Comparison of ENCODE assay signal across 19 cellular contexts in the genomic region with DNA sequence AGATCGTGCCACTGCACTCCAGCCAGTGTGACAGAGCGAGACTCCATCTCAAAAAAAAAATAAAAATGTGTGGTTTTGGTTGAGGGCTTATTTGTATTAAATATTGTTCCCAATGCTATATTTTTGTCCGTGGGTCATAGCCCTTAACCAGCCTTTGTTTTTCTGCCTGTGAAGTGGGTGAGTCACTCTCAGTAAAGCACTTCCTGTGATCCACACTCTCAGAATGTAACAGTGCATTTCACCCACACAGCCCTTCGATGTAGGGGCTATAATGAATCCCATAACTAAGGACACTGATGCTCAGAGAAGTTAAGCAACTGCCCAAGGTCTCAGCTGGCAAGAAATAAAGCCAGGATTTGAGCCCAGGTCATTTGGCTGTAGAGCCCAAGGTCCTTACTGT. TPM values are rescaled to one million over a fixed set of nuclear protein-coding genes. Genes with fewer than 3 reads are reported as not detected.
DNase-seq lines count a peak whose midpoint lies in the region; ATAC-seq and TF ChIP-seq lines count a peak whose summit lies in the region.
"Had no signal": no experiment of that assay in that cellular context is flagged by ENCODE, and none has a peak within 500 bp of the region (broad histone marks: within the 10 kb centered on the region; RNA-seq: fewer than 3 reads in every experiment).

No MANE protein-coding gene starts in this region.

- WGBS in stomach, 5 donors: 71 to 92% (median 82%) methylated on average over 4 of the region's 4 CpGs

- no peak overlapping the region for H3K4me3 ChIP-seq in stomach
- H3K4me3 ChIP-seq: BLaER1 treated with 17β-estradiol and CSF1 and Interleukin-3, amounts not matched to agents 10 nM and 100 nM; K562; PC-9; SK-N-MC had no signal

- no peaks in the 10 kb centered on the region for H3K27me3 ChIP-seq in stomach
- H3K27me3 ChIP-seq: BLaER1 treated with 17β-estradiol and CSF1 and Interleukin-3, amounts not matched to agents 10 nM and 100 nM had no signal

- no peak for DNase-seq in activated CD4-positive, CD25-positive, alpha-beta regulatory T cell (lab: John Stamatoyannopoulos, UW)
- DNase-seq in HFFc6: peak; percentile 23
- peak in 2 of 3 donors; percentile 16 to 33 for DNase-seq in immature natural killer cell
- no peak for DNase-seq in anterior cingulate cortex (lab: John Stamatoyannopoulos, UW)
- DNase-seq in stomach: no peak
- DNase-seq in COR-L47 (lab: John Stamatoyannopoulos, UW): no peak
- DNase-seq: 8988T; DMS79; NCI-H1048; NCI-H526 treated with DMSO at 0.1 percent for 48 hours; nephron progenitor cell; PC-9; stimulated activated CD4-positive, alpha-beta T cell treated with anti-CD3 and anti-CD28 coated beads, Interleukin-15, amount 100 ng/mL, for 24 hours had no signal

- no peaks in the 10 kb centered on the region for H3K9me3 ChIP-seq in stomach

- no peak for TF ChIP-seq CTCF in HFFc6 (IDR thresholded peaks at IDR 0.05)
- TF ChIP-seq CTCF in stomach (IDR thresholded peaks at IDR 0.05): no peak

- H3K27me3 Mint-ChIP-seq in HFFc6 (ENCODE audit: insufficient read depth): no peaks in the 10 kb centered on the region; the same call in none of the 2 replicates
- H3K27me3 Mint-ChIP-seq in activated naive CD8-positive, alpha-beta T cell: no peaks in the 10 kb centered on the region
- H3K27me3 Mint-ChIP-seq in immature natural killer cell (ENCODE audit: low read depth in 3 of 3): peaks cover 0 to 7% (median 1%) of the 10 kb centered on the region in 3 donors
- H3K27me3 Mint-ChIP-seq: memory B cell had no signal

- H3K4me1 Mint-ChIP-seq in HFFc6 (ENCODE audit: low read depth): peaks cover 26% of the 10 kb centered on the region
- H3K4me1 Mint-ChIP-seq in activated naive CD8-positive, alpha-beta T cell (ENCODE audit: low read depth): peaks cover 19% of the 10 kb centered on the region
- peaks cover 16 to 25% of the 10 kb centered on the region in 2 donors for H3K4me1 Mint-ChIP-seq in immature natural killer cell
- H3K4me1 Mint-ChIP-seq: memory B cell, nephron progenitor cell had no signal

- no peak overlapping the region for H3K27ac ChIP-seq in stomach
- H3K27ac ChIP-seq: BLaER1 treated with 17β-estradiol and CSF1 and Interleukin-3, amounts not matched to agents 10 nM and 100 nM; PC-9; SK-N-MC had no signal

- H3K4me1 ChIP-seq in stomach: no peaks in the 10 kb centered on the region
- H3K4me1 ChIP-seq: BLaER1 treated with 17β-estradiol and CSF1 and Interleukin-3, amounts not matched to agents 10 nM and 100 nM had no signal

- H3K27ac Mint-ChIP-seq in HFFc6 (no peak overlapping the region; the same call in 1 of the 2 replicates), immature natural killer cell (peak overlapping the region; percentile 47 to 88 (median 60))
- H3K27ac Mint-ChIP-seq in activated naive CD8-positive, alpha-beta T cell: peak overlapping the region; percentile 16
- H3K27ac Mint-ChIP-seq: memory B cell, nephron progenitor cell had no signal

- no peak overlapping the region for H3K4me3 Mint-ChIP-seq in HFFc6
- H3K4me3 Mint-ChIP-seq in activated naive CD8-positive, alpha-beta T cell: no peak overlapping the region
- H3K4me3 Mint-ChIP-seq in immature natural killer cell: peak overlapping the region in 2 of 5 donors; percentile 31 to 59
- H3K4me3 Mint-ChIP-seq: memory B cell, nephron progenitor cell had no signal

- ATAC-seq in activated CD4-positive, CD25-positive, alpha-beta regulatory T cell treated with anti-CD3 and anti-CD28 coated beads, Interleukin-2, amount 50 U/mL, for 24 hours: peak; percentile 76 to 93
- ATAC-seq: K562 had no signal

- H3K9me3 Mint-ChIP-seq in HFFc6 (peaks cover 3% of the 10 kb centered on the region; the same call in 1 of the 2 replicates), immature natural killer cell (no peaks in the 10 kb centered on the region)
- H3K9me3 Mint-ChIP-seq in activated naive CD8-positive, alpha-beta T cell (ENCODE audit: low read depth): no peaks in the 10 kb centered on the region
- H3K9me3 Mint-ChIP-seq: memory B cell had no signal

- H3K36me3 ChIP-seq in stomach: peaks cover 63 to 100% (median 100%) of the 10 kb centered on the region in 4 donors

- no peak for TF ChIP-seq POLR2A in stomach (IDR thresholded peaks at IDR 0.05)

- H3K36me3 Mint-ChIP-seq in HFFc6 (ENCODE audit: low read depth) (peaks cover 34% of the 10 kb centered on the region), immature natural killer cell (peaks cover 4 to 34% (median 19%) of the 10 kb centered on the region in 3 donors)
- peaks cover 13% of the 10 kb centered on the region for H3K36me3 Mint-ChIP-seq in activated naive CD8-positive, alpha-beta T cell

- intact Hi-C loops in stomach (cut with DNase I; ENCODE audit: low total_unique reads): no loop called here

- no peak for TF ChIP-seq EP300 in stomach (IDR thresholded peaks at IDR 0.05)

RNA-seq across cellular contexts. Expression of gene POLR3E, which starts 34.7 kb away (rescaled TPM):
- 10 to 100 TPM; 31.6 to 36.3 (median 32.6) TPM for total RNA-seq in HFFc6 (2021; fragmentation: NEBNext Ultra II Directional; extraction: Animal tissue kit (Norgen Biotek cat#: 25700))
- polyA plus RNA-seq in immature natural killer cell (10 to 100 TPM in 1 of 3 donors, 1 to 10 TPM in 2; 2.9 to 21.5 (median 6.9) TPM), stomach (10 to 100 TPM; 13.1 to 19.3 (median 16.2) TPM)
- 10 to 100 TPM; 51.3 to 99.1 (median 76.5) TPM for total RNA-seq in stomach

RNA-seq across cellular contexts. Expression of gene EEF2K, which starts 56.4 kb away (rescaled TPM):
- 10 to 100 TPM; 21.5 to 26.6 (median 23.5) TPM for total RNA-seq in HFFc6 (2021; fragmentation: NEBNext Ultra II Directional; extraction: Animal tissue kit (Norgen Biotek cat#: 25700))
- polyA plus RNA-seq in immature natural killer cell (1 to 10 TPM in 2 of 3 donors, not detected in 1; 1.1 to 3.2 TPM), stomach (1 to 10 TPM; 3.4 to 5.9 (median 3.7) TPM)
- 100 to 1,000 TPM in 2 of 5 donors, 10 to 100 TPM in 3; 21.0 to 170 (median 40.2) TPM for total RNA-seq in stomach

Comparison
In these comparisons a context has a peak if more than half of its experiments do, and no peak if none do; other contexts are left out.
1. DNase-seq: peak in HFFc6 (single experiment) and immature natural killer cell (2 of 3); none in activated CD4-positive, CD25-positive, alpha-beta regulatory T cell (0 of 4), anterior cingulate cortex (0 of 58), stomach (single experiment) and COR-L47 (single experiment).